Comparison of ENCODE assay signal across 26 cellular contexts in genomic region chr19:23099966-23100365, GRCh38. TPM values are rescaled to one million over a fixed set of nuclear protein-coding genes. Genes with fewer than 3 reads are reported as not detected.
"Had no signal": no experiment of that assay in that cellular context is flagged by ENCODE, and none has a peak within 500 bp of the region (broad histone marks: within the 10 kb centered on the region; RNA-seq: fewer than 3 reads in every experiment).

No MANE protein-coding gene starts in this region.

- H3K9me3 ChIP-seq: gastrocnemius medialis, lower lobe of right lung had no signal

- DNase-seq: dermis blood vessel endothelial cell; dorsolateral prefrontal cortex; effector CD4-positive, alpha-beta T cell; effector memory CD4-positive, alpha-beta T cell; erythroblast; esophagus squamous epithelium; foreskin fibroblast; foreskin melanocyte; gastrocnemius medialis; glutamatergic neuron; head of caudate nucleus; heart right ventricle; hippocampal formation; left cardiac atrium; left lung; left ventricle myocardium superior; lower lobe of right lung; mesenchymal stem cell; naive thymus-derived CD4-positive, alpha-beta T cell had no signal

- H3K36me3 ChIP-seq: gastrocnemius medialis, lower lobe of right lung had no signal

- H3K4me1 ChIP-seq: esophagus squamous epithelium, gastrocnemius medialis, heart right ventricle, left lung, lower lobe of right lung had no signal

- H3K4me3 Mint-ChIP-seq: mesothelial cell of epicardium; naive thymus-derived CD4-positive, alpha-beta T cell had no signal

- FAIRE-seq: colon, islet of Langerhans, keratinocyte had no signal

- H3K27ac ChIP-seq: coronary artery, dorsolateral prefrontal cortex, epithelial cell of prostate, esophagus squamous epithelium, gastrocnemius medialis, heart right ventricle, left lung, lower lobe of right lung had no signal

- H3K27me3 ChIP-seq: dorsolateral prefrontal cortex, esophagus squamous epithelium, gastrocnemius medialis, heart right ventricle, left lung had no signal

- H3K4me3 ChIP-seq: coronary artery, dorsolateral prefrontal cortex, esophagus squamous epithelium, gastrocnemius medialis, heart right ventricle, left lung, lower lobe of right lung had no signal

- H3K27me3 Mint-ChIP-seq: naive thymus-derived CD4-positive, alpha-beta T cell had no signal

- H3K27ac Mint-ChIP-seq: mesothelial cell of epicardium; naive thymus-derived CD4-positive, alpha-beta T cell had no signal

- ATAC-seq: esophagus mucosa; gastrocnemius medialis; heart right ventricle; left cardiac atrium; left lung; left ventricle myocardium superior; lower lobe of right lung; naive thymus-derived CD4-positive, alpha-beta T cell had no signal

- H3K9me3 Mint-ChIP-seq: mesothelial cell of epicardium had no signal

- H3K4me1 Mint-ChIP-seq: mesothelial cell of epicardium; naive thymus-derived CD4-positive, alpha-beta T cell had no signal

RNA-seq across cellular contexts. Expression of gene ZNF730, which starts 16.9 kb away (rescaled TPM):
- total RNA-seq: esophagus squamous epithelium, gastrocnemius medialis, left ventricle myocardium superior had no signal
- polyA plus RNA-seq: naive thymus-derived CD4-positive, alpha-beta T cell had no signal
